ENCODE assay signal across 13 cellular contexts in genomic region chr5:100505984-100506670, GRCh38. TPM values are rescaled to one million over a fixed set of nuclear protein-coding genes. Genes with fewer than 3 reads are reported as not detected.
A peak's percentile ranks its signal among the peaks of the same experiment; 100 is the strongest.
DNase-seq lines count a peak whose midpoint lies in the region; ATAC-seq and TF ChIP-seq lines count a peak whose summit lies in the region.
"Had no signal": no experiment of that assay in that cellular context is flagged by ENCODE, and none has a peak within 500 bp of the region (broad histone marks: within the 10 kb centered on the region; RNA-seq: fewer than 3 reads in every experiment).

No MANE protein-coding gene starts in this region.

- no peak overlapping the region for H3K27ac Mint-ChIP-seq in natural killer cell
- H3K27ac Mint-ChIP-seq: stimulated activated memory B cell treated with anti-CD40 and anti-IgM and Interleukin-4, amounts not matched to agents 10 μg/mL and 1 μg/mL and 100 μg/mL, for 72 hours had no signal

- TF ChIP-seq CTCF in lower leg skin (IDR thresholded peaks at IDR 0.05) (no peak), natural killer cell (IDR thresholded peaks at IDR 0.05) (no peak)

- H3K27me3 Mint-ChIP-seq in natural killer cell (ENCODE audit: low read depth in 2 of 2), result no peaks in the 10 kb centered on the region
- H3K27me3 Mint-ChIP-seq: stimulated activated memory B cell treated with anti-CD40 and anti-IgM and Interleukin-4, amounts not matched to agents 10 μg/mL and 1 μg/mL and 100 μg/mL, for 72 hours had no signal

- no peaks in the 10 kb centered on the region for H3K4me1 Mint-ChIP-seq in natural killer cell
- H3K4me1 Mint-ChIP-seq: CD4-positive, alpha-beta memory T cell; stimulated activated memory B cell treated with anti-CD40 and anti-IgM and Interleukin-4, amounts not matched to agents 10 μg/mL and 1 μg/mL and 100 μg/mL, for 72 hours had no signal

- TF ChIP-seq POLR2A in lower leg skin (IDR thresholded peaks at IDR 0.05), result no peak

- ATAC-seq in natural killer cell (no peak), GM21447 (IDR thresholded peaks at IDR 0.05; ENCODE audit: unreplicated experiment) (no peak)
- ATAC-seq: left ventricle myocardium superior; stimulated activated memory B cell treated with anti-CD40 and anti-IgM and Interleukin-4, amounts not matched to agents 10 μg/mL and 1 μg/mL and 100 μg/mL, for 72 hours had no signal

- peak; percentile 17 for DNase-seq in AG08395 (ENCODE audit: low spot score)
- peak; percentile 92 for DNase-seq in LHCN-M2 (ENCODE audit: low read depth)
- DNase-seq in astrocyte of the hippocampus (ENCODE audit: low read depth, low spot score), result peak; percentile 78
- peak; percentile 64 for DNase-seq in kidney tubule cell (ENCODE audit: low spot score)
- no peak for DNase-seq in SK-N-DZ (ENCODE audit: low spot score)
- DNase-seq in lower leg skin (ENCODE audit: low spot score in 2 of 2), result no peak
- DNase-seq in natural killer cell, result no peak
- DNase-seq: activated T-cell treated with anti-CD3 and anti-CD28 coated beads, Interleukin-2, amount 50 U/mL, for 48 hours; CD4-positive, alpha-beta memory T cell; GOT3; left ventricle myocardium superior had no signal

- H3K4me3 ChIP-seq in lower leg skin (ENCODE audit: low read depth, poor library complexity, severe bottlenecking), result no peak overlapping the region

- intact Hi-C loops in lower leg skin (cut with DNase I; ENCODE audit: low total_unique reads), result no loop called here
- intact Hi-C loops in natural killer cell (cut with micrococcal nuclease), result no loop called here

- no peaks in the 10 kb centered on the region for H3K36me3 Mint-ChIP-seq in natural killer cell
- H3K36me3 Mint-ChIP-seq: CD4-positive, alpha-beta memory T cell; stimulated activated memory B cell treated with anti-CD40 and anti-IgM and Interleukin-4, amounts not matched to agents 10 μg/mL and 1 μg/mL and 100 μg/mL, for 72 hours had no signal

- H3K4me3 Mint-ChIP-seq in natural killer cell, result no peak overlapping the region
- H3K4me3 Mint-ChIP-seq: CD4-positive, alpha-beta memory T cell; stimulated activated memory B cell treated with anti-CD40 and anti-IgM and Interleukin-4, amounts not matched to agents 10 μg/mL and 1 μg/mL and 100 μg/mL, for 72 hours had no signal

- WGBS in lower leg skin, 2 donors, result 8 to 9% methylated on average over 1 of the region's 1 CpG

- H3K9me3 Mint-ChIP-seq in natural killer cell, result no peaks in the 10 kb centered on the region

RNA-seq across cellular contexts. Expression of gene FAM174A, which starts 29.0 kb away (rescaled TPM):
- total RNA-seq in LHCN-M2 (2014; rRNA removed), result 29.2 and 39.8 TPM in 2 replicates
- polyA plus RNA-seq in LHCN-M2 (2012), result 14.3 TPM
- 13.2 and 18.6 TPM in 2 replicates for polyA plus RNA-seq in SK-N-DZ (2014; cell fraction: cytosol; rRNA removed)
- polyA plus RNA-seq in SK-N-DZ (2014; cell fraction: nucleus; rRNA removed), result 7.8 and 14.8 TPM in 2 replicates
- total RNA-seq in lower leg skin, result 100 to 1,000 TPM in 2 of 4 donors, 10 to 100 TPM in 2; 78.0 to 124 (median 99.5) TPM
- 10 to 100 TPM; 10.2 to 13.0 (median 10.4) TPM for total RNA-seq in natural killer cell

Comparison
In these comparisons a context has a peak if more than half of its experiments do, and no peak if none do; other contexts are left out.
1. DNase-seq: peak in AG08395 (single experiment), LHCN-M2 (single experiment), astrocyte of the hippocampus (single experiment) and kidney tubule cell (single experiment); none in SK-N-DZ (single experiment), lower leg skin (0 of 2) and natural killer cell (single experiment).